24 cellular contexts compared by ENCODE assay signal in genomic region chr1:173884701-173885100, GRCh38. TPM values are rescaled to one million over a fixed set of nuclear protein-coding genes. Genes with fewer than 3 reads are reported as not detected.
DNase-seq lines count a peak whose midpoint lies in the region; ATAC-seq, FAIRE-seq and TF ChIP-seq lines count a peak whose summit lies in the region.
"Had no signal": no experiment of that assay in that cellular context is flagged by ENCODE, and none has a peak within 500 bp of the region (broad histone marks: within the 10 kb centered on the region; RNA-seq: fewer than 3 reads in every experiment).

No MANE protein-coding gene starts in this region.

- H3K27ac ChIP-seq in endodermal cell (ENCODE audit: low read depth, low read length) (no peak overlapping the region), HepG2 (ENCODE audit: extremely low read length, insufficient read depth, low read length) (no peak overlapping the region), testis (no peak overlapping the region)
- H3K27ac ChIP-seq: 22Rv1, BLaER1, C4-2B, GM23248 had no signal

- H3K9me3 Mint-ChIP-seq in endodermal cell, result peaks cover 1% of the 10 kb centered on the region
- H3K9me3 Mint-ChIP-seq in nephron progenitor cell, result no peaks in the 10 kb centered on the region
- H3K9me3 Mint-ChIP-seq in stimulated activated effector memory CD8-positive, alpha-beta T cell treated with anti-CD3 and anti-CD28 coated beads, Interleukin-12 subunit alpha, Interleukin-12 subunit beta, amount 100 ng/mL, for 72 hours, result no peaks in the 10 kb centered on the region
- H3K9me3 Mint-ChIP-seq: CD4-positive, CD25-positive, alpha-beta regulatory T cell; CD8-positive, alpha-beta T cell had no signal

- TF ChIP-seq POLR2A in HepG2 (IDR thresholded peaks at IDR 0.05; ENCODE audit: insufficient read depth in 1 of 2, low read depth in 2 of 2, low read length in 2 of 2) (no peak), testis (IDR thresholded peaks at IDR 0.05) (no peak)

- no peak overlapping the region for H3K4me3 Mint-ChIP-seq in endodermal cell
- H3K4me3 Mint-ChIP-seq in nephron progenitor cell, result no peak overlapping the region
- no peak overlapping the region for H3K4me3 Mint-ChIP-seq in stimulated activated effector memory CD8-positive, alpha-beta T cell treated with anti-CD3 and anti-CD28 coated beads, Interleukin-12 subunit alpha, Interleukin-12 subunit beta, amount 100 ng/mL, for 72 hours
- H3K4me3 Mint-ChIP-seq: B cell; CD4-positive, CD25-positive, alpha-beta regulatory T cell; CD8-positive, alpha-beta T cell had no signal

- H3K4me2 ChIP-seq in HepG2 (ENCODE audit: low read depth, low read length), result no peak overlapping the region
- H3K4me2 ChIP-seq: BLaER1 had no signal

- no peaks in the 10 kb centered on the region for H3K27me3 Mint-ChIP-seq in endodermal cell (ENCODE audit: insufficient read depth)
- H3K27me3 Mint-ChIP-seq in nephron progenitor cell (ENCODE audit: low read depth, poor library complexity), result no peaks in the 10 kb centered on the region
- H3K27me3 Mint-ChIP-seq: B cell; CD4-positive, CD25-positive, alpha-beta regulatory T cell had no signal

- H2AFZ ChIP-seq in HepG2 (ENCODE audit: low read length), result no peak overlapping the region
- H2AFZ ChIP-seq: GM23248 had no signal

- H3K4me1 ChIP-seq in endodermal cell (ENCODE audit: control insufficient read depth, insufficient read depth, low read length) (no peaks in the 10 kb centered on the region), HepG2 (ENCODE audit: insufficient read depth, low read length) (no peaks in the 10 kb centered on the region), testis (no peaks in the 10 kb centered on the region)
- H3K4me1 ChIP-seq: BLaER1 had no signal

- peaks cover 31% of the 10 kb centered on the region for H3K36me3 Mint-ChIP-seq in endodermal cell (ENCODE audit: low read depth)
- peaks cover 31% of the 10 kb centered on the region for H3K36me3 Mint-ChIP-seq in nephron progenitor cell (ENCODE audit: low read depth)
- peaks cover 14% of the 10 kb centered on the region for H3K36me3 Mint-ChIP-seq in stimulated activated effector memory CD8-positive, alpha-beta T cell treated with anti-CD3 and anti-CD28 coated beads, Interleukin-12 subunit alpha, Interleukin-12 subunit beta, amount 100 ng/mL, for 72 hours

- TF ChIP-seq CTCF in endodermal cell (conservative IDR thresholded peaks at IDR 0.05) (no peak), nephron progenitor cell (IDR thresholded peaks at IDR 0.05) (no peak), HepG2 (CRISPR knock-in tag; IDR thresholded peaks at IDR 0.05) (no peak), testis (IDR thresholded peaks at IDR 0.05) (no peak)

- H3K36me3 ChIP-seq in endodermal cell (ENCODE audit: control insufficient read depth, insufficient read depth, low read length) (peaks cover 46% of the 10 kb centered on the region), HepG2 (replicated peaks in 1 of 2; ENCODE audit: control insufficient read depth in 1 of 2, insufficient read depth in 2 of 2, low read length in 2 of 2) (peaks cover 8 to 14% of the 10 kb centered on the region in 2 experiments), testis (ENCODE audit: low read depth, missing control alignments) (no peaks in the 10 kb centered on the region)

- H3K27me3 ChIP-seq in endodermal cell (ENCODE audit: control insufficient read depth, insufficient read depth, low read length, poor library complexity, severe bottlenecking) (no peaks in the 10 kb centered on the region), HepG2 (ENCODE audit: control insufficient read depth in 1 of 2, insufficient read depth in 2 of 2, low read length in 2 of 2) (no peaks in the 10 kb centered on the region), testis (no peaks in the 10 kb centered on the region)
- H3K27me3 ChIP-seq: BLaER1 had no signal

- TF ChIP-seq EP300 in HepG2 (IDR thresholded peaks at IDR 0.05; ENCODE audit: low read depth in 2 of 2, low read length in 2 of 2), result no peak
- no peak for TF ChIP-seq EP300 in HepG2 (CRISPR knock-in tag; IDR thresholded peaks at IDR 0.05; ENCODE audit: borderline replicate concordance)

- 92 to 94% methylated on average over 4 to 5 of the region's 5 CpGs for WGBS in endodermal cell (ENCODE audit: insufficient coverage in 1 of 2, insufficient read length in 1 of 2), 2 experiments
- WGBS in HepG2 (ENCODE audit: low lambda C conversion rate), result 96% methylated on average over 5 of the region's 5 CpGs
- WGBS in testis, 2 donors, result 95 to 97% methylated on average over 5 of the region's 5 CpGs

- H3K9me3 ChIP-seq in endodermal cell (ENCODE audit: control insufficient read depth, low read length), result no peaks in the 10 kb centered on the region
- H3K9me3 ChIP-seq in HepG2 (ENCODE audit: low read length), result no peaks in the 10 kb centered on the region
- H3K9me3 ChIP-seq in testis, result no peaks in the 10 kb centered on the region
- H3K9me3 ChIP-seq: BLaER1, Caco-2 had no signal

- in situ Hi-C loops in HepG2 (cut with HindIII; ENCODE audit: extremely low pct_ligation_motif_present, low pct_unique_long_range_greater_than_20kb), result no loop called here

- H3K27ac Mint-ChIP-seq in endodermal cell (peak overlapping the region; percentile 55), nephron progenitor cell (peak overlapping the region; percentile 65)
- H3K27ac Mint-ChIP-seq in stimulated activated effector memory CD8-positive, alpha-beta T cell treated with anti-CD3 and anti-CD28 coated beads, Interleukin-12 subunit alpha, Interleukin-12 subunit beta, amount 100 ng/mL, for 72 hours, result peak overlapping the region; percentile 79
- H3K27ac Mint-ChIP-seq: B cell; CD4-positive, CD25-positive, alpha-beta regulatory T cell; CD8-positive, alpha-beta T cell had no signal

- POLR2A ChIA-PET in HepG2 (lab: Yijun Ruan, JAX), result interaction anchor here (1.0 kb wide), 1 partner anchor 16 kb away, joined by 3 read pairs; the partner anchor contains the start of gene ZBTB37

- no peak for ATAC-seq in Right ventricle myocardium inferior
- no peak for ATAC-seq in stimulated activated effector memory CD8-positive, alpha-beta T cell treated with anti-CD3 and anti-CD28 coated beads, Interleukin-12 subunit alpha, Interleukin-12 subunit beta, amount 100 ng/mL, for 72 hours
- no peak for ATAC-seq in HepG2
- ATAC-seq: CD8-positive, alpha-beta T cell had no signal

- no TSS peak for BruUV-seq in HepG2 (replicated peaks; lab: Mats Ljungman, UMichigan)

- no peaks in the 10 kb centered on the region for H3K79me2 ChIP-seq in HepG2 (ENCODE audit: insufficient read depth, low read length)

- H3K4me1 Mint-ChIP-seq in endodermal cell, result no peaks in the 10 kb centered on the region
- H3K4me1 Mint-ChIP-seq in nephron progenitor cell, result no peaks in the 10 kb centered on the region
- H3K4me1 Mint-ChIP-seq in stimulated activated effector memory CD8-positive, alpha-beta T cell treated with anti-CD3 and anti-CD28 coated beads, Interleukin-12 subunit alpha, Interleukin-12 subunit beta, amount 100 ng/mL, for 72 hours, result peaks cover 15% of the 10 kb centered on the region
- H3K4me1 Mint-ChIP-seq: B cell had no signal

- no peak for FAIRE-seq in HepG2 (lab: Jason Lieb, UNC)
- FAIRE-seq: A204.1, GM12892, GM19239, H1 had no signal

- DNase-seq in Right ventricle myocardium inferior (ENCODE audit: missing footprints), result peak; percentile 21
- DNase-seq in cardiac septum (ENCODE audit: low spot score), result no peak
- DNase-seq in endodermal cell, result no peak
- DNase-seq in nephron progenitor cell, result no peak
- DNase-seq in stimulated activated effector memory CD8-positive, alpha-beta T cell treated with anti-CD3 and anti-CD28 coated beads, Interleukin-12 subunit alpha, Interleukin-12 subunit beta, amount 100 ng/mL, for 72 hours (ENCODE audit: low spot score in 2 of 2), result no peak
- no peak for DNase-seq in NCI-H1417 (lab: John Stamatoyannopoulos, UW)
- no peak for DNase-seq in HepG2 (ENCODE audit: low spot score)
- no peak for DNase-seq in testis
- DNase-seq: Caco-2; CD4-positive, CD25-positive, alpha-beta regulatory T cell; CD8-positive, alpha-beta T cell; DMS153; DND-41; GM23248; H7; HCEC 1CT had no signal

- no peak for TF ChIP-seq RAD21 in HepG2 (CRISPR knock-in tag; IDR thresholded peaks at IDR 0.05)

- CTCF ChIA-PET in HepG2 (lab: Yijun Ruan, JAX; ENCODE audit: low intra/inter-chr PET ratio, low total read pairs), result no interaction called here

- intact Hi-C loops in Right ventricle myocardium inferior (cut with DNase I), result no loop called here
- intact Hi-C loops in cardiac septum (cut with DNase I), result no loop called here
- intact Hi-C loops in HepG2 (cut with micrococcal nuclease; ENCODE audit: unreplicated experiment), result no loop called here
- intact Hi-C loops in testis (cut with DNase I; ENCODE audit: low total_unique reads), result no loop called here

- H3K4me3 ChIP-seq in endodermal cell (ENCODE audit: low read length), result no peak overlapping the region
- no peak overlapping the region for H3K4me3 ChIP-seq in HepG2 (replicated peaks in 1 of 3; ENCODE audit: insufficient read depth in 1 of 3, low read depth in 2 of 3, low read length in 3 of 3)
- H3K4me3 ChIP-seq in testis, result no peak overlapping the region
- H3K4me3 ChIP-seq: BLaER1, GM23248 had no signal

- no peaks in the 10 kb centered on the region for H4K20me1 ChIP-seq in HepG2 (ENCODE audit: insufficient read depth, low read length)
- H4K20me1 ChIP-seq: BLaER1 had no signal

- H3K9ac ChIP-seq in endodermal cell (ENCODE audit: extremely low read depth, low read length, poor library complexity, severe bottlenecking) (no peak overlapping the region), HepG2 (ENCODE audit: insufficient read depth, low read depth, low read length) (no peak overlapping the region)
- H3K9ac ChIP-seq: BLaER1, GM23248 had no signal

RNA-seq across cellular contexts. Expression of gene ZBTB37, which starts 16.5 kb away (rescaled TPM):
- total RNA-seq in Right ventricle myocardium inferior (7.7 TPM), cardiac septum (14.3 TPM), endodermal cell (10 to 100 TPM; 17.4 to 24.2 TPM), HepG2 (2016; rRNA removed; fragmentation: Illumina TruSeq; extraction: Trizol) (7.7 and 10.7 TPM in 2 replicates), testis (10 to 100 TPM; 21.2 to 28.7 TPM)
- 5.3 TPM for polyA plus RNA-seq in endodermal cell (2013, experiment 1 of 2)
- polyA plus RNA-seq in endodermal cell (2013, experiment 2 of 2), result 5.7 TPM
- total RNA-seq in HepG2 (2016; cell fraction: cytosol; rRNA removed; fragmentation: Illumina TruSeq; extraction: Trizol; ENCODE audit: low read depth), result 0.61 and 0.97 TPM in 2 replicates
- 7.5 and 9.9 TPM in 2 replicates for total RNA-seq in HepG2 (2016; cell fraction: insoluble cytoplasmic fraction; rRNA removed; fragmentation: Illumina TruSeq; extraction: Trizol)
- 3.4 and 3.6 TPM in 2 replicates for total RNA-seq in HepG2 (2016; cell fraction: membrane; rRNA removed; fragmentation: Illumina TruSeq; extraction: Trizol)
- total RNA-seq in HepG2 (2016; cell fraction: nucleus; rRNA removed; fragmentation: Illumina TruSeq; extraction: Trizol), result 12.5 and 13.1 TPM in 2 replicates
- polyA plus RNA-seq in HepG2 (2011; rRNA removed) (1.9 and 2.6 TPM in 2 replicates), testis (ENCODE audit: insufficient read depth, low read depth, low replicate concordance) (22.6 TPM)
- polyA plus RNA-seq in HepG2 (2011; cell fraction: cytosol; rRNA removed), result 0.75 and 0.81 TPM in 2 replicates
- polyA plus RNA-seq in HepG2 (2011; cell fraction: nucleus; rRNA removed), result 3.3 and 4.0 TPM in 2 replicates
- polyA plus RNA-seq in HepG2 (2012), result 1.6 and 1.9 TPM in 2 replicates
- 0.12 and 0.14 TPM in 2 replicates for polyA plus RNA-seq in HepG2 (2016; cell fraction: cytosol; fragmentation: Illumina TruSeq; extraction: Trizol; ENCODE audit: low read depth)
- 1.4 and 1.9 TPM in 2 replicates for polyA plus RNA-seq in HepG2 (2016; cell fraction: insoluble cytoplasmic fraction; fragmentation: Illumina TruSeq; extraction: Trizol; ENCODE audit: low read depth)
- 0.26 and 0.34 TPM in 2 replicates for polyA plus RNA-seq in HepG2 (2016; cell fraction: membrane; fragmentation: Illumina TruSeq; extraction: Trizol; ENCODE audit: low read depth)
- 5.4 and 5.5 TPM in 2 replicates for polyA plus RNA-seq in HepG2 (2016; cell fraction: nucleus; fragmentation: Illumina TruSeq; extraction: Trizol; ENCODE audit: insufficient read depth, low read depth)
- 11.7 and 14.4 TPM in 2 replicates for polyA minus RNA-seq in HepG2 (2011; rRNA and poly(A)+ RNA removed; ENCODE audit: low replicate concordance)
- 4.0 and 4.2 TPM in 2 replicates for polyA minus RNA-seq in HepG2 (2011; cell fraction: cytosol; rRNA and poly(A)+ RNA removed)
- 20.0 and 21.6 TPM in 2 replicates for polyA minus RNA-seq in HepG2 (2011; cell fraction: nucleus; rRNA and poly(A)+ RNA removed)

RNA-seq across cellular contexts. Expression of gene GAS5, which starts 16.9 kb away (rescaled TPM):
- total RNA-seq in Right ventricle myocardium inferior (46.4 TPM), cardiac septum (58.0 TPM), endodermal cell (100 to 1,000 TPM; 456 to 587 TPM), HepG2 (2016; rRNA removed; fragmentation: Illumina TruSeq; extraction: Trizol) (184 and 352 TPM in 2 replicates), testis (100 to 1,000 TPM; 101 to 158 TPM)
- 486 TPM for polyA plus RNA-seq in endodermal cell (2013, experiment 1 of 2)
- 422 TPM for polyA plus RNA-seq in endodermal cell (2013, experiment 2 of 2)
- 468 and 530 TPM in 2 replicates for total RNA-seq in HepG2 (2016; cell fraction: cytosol; rRNA removed; fragmentation: Illumina TruSeq; extraction: Trizol; ENCODE audit: low read depth)
- total RNA-seq in HepG2 (2016; cell fraction: insoluble cytoplasmic fraction; rRNA removed; fragmentation: Illumina TruSeq; extraction: Trizol), result 176 and 342 TPM in 2 replicates
- total RNA-seq in HepG2 (2016; cell fraction: membrane; rRNA removed; fragmentation: Illumina TruSeq; extraction: Trizol), result 493 and 530 TPM in 2 replicates
- total RNA-seq in HepG2 (2016; cell fraction: nucleus; rRNA removed; fragmentation: Illumina TruSeq; extraction: Trizol), result 518 and 556 TPM in 2 replicates
- polyA plus RNA-seq in HepG2 (2011; rRNA removed) (687 and 738 TPM in 2 replicates), testis (ENCODE audit: insufficient read depth, low read depth, low replicate concordance) (130 TPM)
- 564 and 847 TPM in 2 replicates for polyA plus RNA-seq in HepG2 (2011; cell fraction: cytosol; rRNA removed)
- 400 and 532 TPM in 2 replicates for polyA plus RNA-seq in HepG2 (2011; cell fraction: nucleus; rRNA removed)
- polyA plus RNA-seq in HepG2 (2012), result 512 and 724 TPM in 2 replicates
- polyA plus RNA-seq in HepG2 (2016; cell fraction: cytosol; fragmentation: Illumina TruSeq; extraction: Trizol; ENCODE audit: low read depth), result 421 and 462 TPM in 2 replicates
- 132 and 134 TPM in 2 replicates for polyA plus RNA-seq in HepG2 (2016; cell fraction: insoluble cytoplasmic fraction; fragmentation: Illumina TruSeq; extraction: Trizol; ENCODE audit: low read depth)
- 376 and 391 TPM in 2 replicates for polyA plus RNA-seq in HepG2 (2016; cell fraction: membrane; fragmentation: Illumina TruSeq; extraction: Trizol; ENCODE audit: low read depth)
- 612 and 634 TPM in 2 replicates for polyA plus RNA-seq in HepG2 (2016; cell fraction: nucleus; fragmentation: Illumina TruSeq; extraction: Trizol; ENCODE audit: insufficient read depth, low read depth)
- 146 and 679 TPM in 2 replicates for polyA minus RNA-seq in HepG2 (2011; rRNA and poly(A)+ RNA removed; ENCODE audit: low replicate concordance)
- 112 and 117 TPM in 2 replicates for polyA minus RNA-seq in HepG2 (2011; cell fraction: cytosol; rRNA and poly(A)+ RNA removed)
- 1,094 and 1,103 TPM in 2 replicates for polyA minus RNA-seq in HepG2 (2011; cell fraction: nucleus; rRNA and poly(A)+ RNA removed)

RNA-seq across cellular contexts. Expression of gene SERPINC1, which starts 32.4 kb away (rescaled TPM):
- total RNA-seq in Right ventricle myocardium inferior, result 0.46 TPM
- total RNA-seq in cardiac septum, result 0.40 TPM
- total RNA-seq in endodermal cell, result not detected
- polyA plus RNA-seq in endodermal cell (2013, experiment 1 of 2), result not detected
- not detected for polyA plus RNA-seq in endodermal cell (2013, experiment 2 of 2)
- 107 and 205 TPM in 2 replicates for total RNA-seq in HepG2 (2016; rRNA removed; fragmentation: Illumina TruSeq; extraction: Trizol)
- 28.3 and 30.3 TPM in 2 replicates for total RNA-seq in HepG2 (2016; cell fraction: cytosol; rRNA removed; fragmentation: Illumina TruSeq; extraction: Trizol; ENCODE audit: low read depth)
- 108 and 201 TPM in 2 replicates for total RNA-seq in HepG2 (2016; cell fraction: insoluble cytoplasmic fraction; rRNA removed; fragmentation: Illumina TruSeq; extraction: Trizol)
- 48.9 and 54.3 TPM in 2 replicates for total RNA-seq in HepG2 (2016; cell fraction: membrane; rRNA removed; fragmentation: Illumina TruSeq; extraction: Trizol)
- 132 and 161 TPM in 2 replicates for total RNA-seq in HepG2 (2016; cell fraction: nucleus; rRNA removed; fragmentation: Illumina TruSeq; extraction: Trizol)
- 142 and 156 TPM in 2 replicates for polyA plus RNA-seq in HepG2 (2011; rRNA removed)
- 97.8 and 129 TPM in 2 replicates for polyA plus RNA-seq in HepG2 (2011; cell fraction: cytosol; rRNA removed)
- polyA plus RNA-seq in HepG2 (2011; cell fraction: nucleus; rRNA removed), result 61.6 and 79.0 TPM in 2 replicates
- 101 and 161 TPM in 2 replicates for polyA plus RNA-seq in HepG2 (2012)
- 35.4 and 37.9 TPM in 2 replicates for polyA plus RNA-seq in HepG2 (2016; cell fraction: cytosol; fragmentation: Illumina TruSeq; extraction: Trizol; ENCODE audit: low read depth)
- polyA plus RNA-seq in HepG2 (2016; cell fraction: insoluble cytoplasmic fraction; fragmentation: Illumina TruSeq; extraction: Trizol; ENCODE audit: low read depth), result 101 and 108 TPM in 2 replicates
- 43.2 and 51.7 TPM in 2 replicates for polyA plus RNA-seq in HepG2 (2016; cell fraction: membrane; fragmentation: Illumina TruSeq; extraction: Trizol; ENCODE audit: low read depth)
- polyA plus RNA-seq in HepG2 (2016; cell fraction: nucleus; fragmentation: Illumina TruSeq; extraction: Trizol; ENCODE audit: insufficient read depth, low read depth), result 186 and 191 TPM in 2 replicates
- polyA minus RNA-seq in HepG2 (2011; rRNA and poly(A)+ RNA removed; ENCODE audit: low replicate concordance), result 66.3 TPM in 1 of 2 replicates, not detected in the other
- 34.2 and 44.7 TPM in 2 replicates for polyA minus RNA-seq in HepG2 (2011; cell fraction: cytosol; rRNA and poly(A)+ RNA removed)
- polyA minus RNA-seq in HepG2 (2011; cell fraction: nucleus; rRNA and poly(A)+ RNA removed), result 32.8 and 42.0 TPM in 2 replicates
- under 1 TPM; 0.24 to 0.93 TPM for total RNA-seq in testis
- 0.75 TPM for polyA plus RNA-seq in testis (ENCODE audit: insufficient read depth, low read depth, low replicate concordance)
- total RNA-seq: B cell; CD4-positive, CD25-positive, alpha-beta regulatory T cell; CD8-positive, alpha-beta T cell; GM23248; H1 had no signal
- polyA plus RNA-seq: CD4-positive, CD25-positive, alpha-beta regulatory T cell; GM23248 had no signal

Comparison
In these comparisons a context has a peak if more than half of its experiments do, and no peak if none do; other contexts are left out.
1. RNA of gene SERPINC1, which starts 32.4 kb away (total RNA-seq): 28.3 to 205 TPM in HepG2; 0.24 to 0.93 TPM in testis, 0.46 TPM in Right ventricle myocardium inferior (single experiment), 0.40 TPM in cardiac septum (single experiment) and not detected in endodermal cell; every median in the first group is over 10 times any median in the second.
2. Peak in every context shown above with its lines, with median percentiles within 50 percentile points of each other: H3K27ac Mint-ChIP-seq.